ENCODE assay signal across 8 cellular contexts in genomic region chr1:40782371-40782956, GRCh38. TPM values are rescaled to one million over a fixed set of nuclear protein-coding genes. Genes with fewer than 3 reads are reported as not detected.
DNase-seq lines count a peak whose midpoint lies in the region; ATAC-seq and TF ChIP-seq lines count a peak whose summit lies in the region.

No MANE protein-coding gene starts in this region.

- CTCF ChIA-PET in activated CD4-positive, alpha-beta T cell treated with anti-CD3 and anti-CD28 coated beads, Interleukin-2, amount 10 ng/mL, durations not matched to agents 7 days and 5 days (lab: Charles Lee) = interaction anchor here (1.0 to 2.0 kb wide), 2 partner anchors 10 to 12 kb away, joined by 3 to 7 read pairs; no protein-coding TSS in a partner anchor

- peaks cover 6 to 22% of the 10 kb centered on the region in 2 donors for H3K4me1 ChIP-seq in ascending aorta
- H3K4me1 ChIP-seq in thoracic aorta (ENCODE audit: control insufficient read depth in 1 of 2, low read depth in 2 of 2) = peaks cover 16 to 36% of the 10 kb centered on the region in 2 donors

- DNase-seq in activated CD4-positive, alpha-beta T cell treated with anti-CD3 and anti-CD28 coated beads, Interleukin-2, amount 10 ng/mL, durations not matched to agents 7 days and 5 days = no peak
- DNase-seq in activated CD4-positive, alpha-beta T cell treated with anti-CD3 and anti-CD28 coated beads for 48 hours = no peak
- no peak for DNase-seq in ascending aorta (ENCODE audit: low spot score in 2 of 2)
- DNase-seq in kidney tubule cell (ENCODE audit: low spot score) = peak; percentile 50
- DNase-seq in thoracic aorta (ENCODE audit: low spot score) = no peak
- no peak for DNase-seq in caudate nucleus (lab: John Stamatoyannopoulos, UW)

- H3K27me3 ChIP-seq in ascending aorta (no peaks in the 10 kb centered on the region), thoracic aorta (replicated peaks; ENCODE audit: insufficient read depth) (no peaks in the 10 kb centered on the region)

- H3K4me1 Mint-ChIP-seq in activated CD4-positive, alpha-beta T cell treated with anti-CD3 and anti-CD28 coated beads, Interleukin-2, amount 10 ng/mL, durations not matched to agents 7 days and 5 days = peaks cover 13% of the 10 kb centered on the region

- intact Hi-C loops in ascending aorta (cut with DNase I) = loop anchor here (2.0 to 5.0 kb wide), 2 partner anchors 42 to 70 kb away; no protein-coding TSS in a partner anchor

- POLR2A ChIA-PET in activated CD4-positive, alpha-beta T cell treated with anti-CD3 and anti-CD28 coated beads, Interleukin-2, amount 10 ng/mL, durations not matched to agents 7 days and 5 days (lab: Charles Lee) = no interaction called here

- peak overlapping the region; percentile 64 for H3K4me3 Mint-ChIP-seq in activated CD4-positive, alpha-beta T cell treated with anti-CD3 and anti-CD28 coated beads, Interleukin-2, amount 10 ng/mL, durations not matched to agents 7 days and 5 days

- no peaks in the 10 kb centered on the region for H3K9me3 Mint-ChIP-seq in activated CD4-positive, alpha-beta T cell treated with anti-CD3 and anti-CD28 coated beads, Interleukin-2, amount 10 ng/mL, durations not matched to agents 7 days and 5 days

- H3K4me3 ChIP-seq in ascending aorta = peak overlapping the region; percentile 65 to 69
- peak overlapping the region; percentile 81 for H3K4me3 ChIP-seq in thoracic aorta

- ATAC-seq in thoracic aorta (ENCODE audit: insufficient number of reproducible peaks, low FRiP score, low read depth) = no peak
- ATAC-seq in GM18907 (IDR thresholded peaks at IDR 0.05; ENCODE audit: unreplicated experiment) = no peak
- ATAC-seq in HG02884 (IDR thresholded peaks at IDR 0.05; ENCODE audit: unreplicated experiment) = no peak

- no peaks in the 10 kb centered on the region for H3K36me3 ChIP-seq in ascending aorta
- H3K36me3 ChIP-seq in thoracic aorta = no peaks in the 10 kb centered on the region

- H3K36me3 Mint-ChIP-seq in activated CD4-positive, alpha-beta T cell treated with anti-CD3 and anti-CD28 coated beads, Interleukin-2, amount 10 ng/mL, durations not matched to agents 7 days and 5 days (ENCODE audit: low read depth) = peaks cover 10% of the 10 kb centered on the region

- TF ChIP-seq CTCF in ascending aorta (IDR thresholded peaks at IDR 0.05) (peak in 1 of 3 experiments; percentile 15), thoracic aorta (IDR thresholded peaks at IDR 0.05) (no peak)

- H3K27me3 Mint-ChIP-seq in activated CD4-positive, alpha-beta T cell treated with anti-CD3 and anti-CD28 coated beads, Interleukin-2, amount 10 ng/mL, durations not matched to agents 7 days and 5 days = peaks cover 36% of the 10 kb centered on the region

- H3K9me3 ChIP-seq in ascending aorta = no peaks in the 10 kb centered on the region
- H3K9me3 ChIP-seq in thoracic aorta = no peaks in the 10 kb centered on the region

- H3K27ac ChIP-seq in ascending aorta (peak overlapping the region in 1 of 2 donors; percentile 28), thoracic aorta (peak overlapping the region in 1 of 2 donors; percentile 63), caudate nucleus (ENCODE audit: low read depth, low read length) (no peak overlapping the region)

- no peak overlapping the region for H3K27ac Mint-ChIP-seq in activated CD4-positive, alpha-beta T cell treated with anti-CD3 and anti-CD28 coated beads, Interleukin-2, amount 10 ng/mL, durations not matched to agents 7 days and 5 days

RNA-seq across cellular contexts. Expression of gene KCNQ4, which starts 1.1 kb away (rescaled TPM):
- under 1 TPM; 0.23 to 0.52 TPM for total RNA-seq in activated CD4-positive, alpha-beta T cell treated with anti-CD3 and anti-CD28 coated beads, Interleukin-2, amount 10 ng/mL, durations not matched to agents 7 days and 5 days
- total RNA-seq in ascending aorta (14.5 TPM), thoracic aorta (10 to 100 TPM in 1 of 2 donors, 1 to 10 TPM in 1; 5.7 to 11.5 TPM)

Comparison
In these comparisons a context has a peak if more than half of its experiments do, and no peak if none do; other contexts are left out.
1. RNA of gene KCNQ4, which starts 1.1 kb away (total RNA-seq): 14.5 TPM in ascending aorta (single experiment) and 5.7 to 11.5 TPM in thoracic aorta; 0.23 to 0.52 TPM in activated CD4-positive, alpha-beta T cell treated with anti-CD3 and anti-CD28 coated beads, Interleukin-2, amount 10 ng/mL, durations not matched to agents 7 days and 5 days; every median in the first group is over 4 times any median in the second.